ENCODE assay signal across 28 cellular contexts in the genomic region with DNA sequence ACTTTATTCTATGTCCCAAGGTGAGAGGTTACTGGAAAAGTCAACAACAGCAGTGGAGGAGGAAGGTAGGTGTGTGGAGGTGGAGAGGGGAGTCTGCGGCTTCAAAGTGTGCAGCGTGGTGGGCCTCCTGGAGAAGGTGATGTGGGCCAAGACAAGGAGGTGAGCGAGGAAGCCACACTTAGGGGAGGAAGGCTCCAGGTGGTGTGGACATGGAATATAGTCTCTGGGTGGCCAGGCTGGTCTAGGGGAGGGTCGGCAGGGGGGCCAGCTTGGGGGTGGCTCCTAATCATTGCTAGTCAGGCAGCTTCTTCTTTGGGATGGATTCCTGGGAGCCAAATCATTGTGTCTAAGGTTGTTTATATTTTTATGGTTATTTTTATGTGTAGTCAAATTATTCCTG.
"Had no signal": no experiment of that assay in that cellular context is flagged by ENCODE, and none has a peak within 500 bp of the region (broad histone marks: within the 10 kb centered on the region; RNA-seq: fewer than 3 reads in every experiment).

No MANE protein-coding gene starts in this region.

- H3K9me3 Mint-ChIP-seq: stimulated activated effector memory CD8-positive, alpha-beta T cell treated with anti-CD3 and anti-CD28 coated beads, Interleukin-12 subunit alpha, Interleukin-12 subunit beta, amount 100 ng/mL, for 72 hours; stimulated activated memory B cell treated with anti-CD40 and anti-IgM and Interleukin-4, amounts not matched to agents 10 μg/mL and 1 μg/mL and 100 μg/mL, for 72 hours; stimulated activated naive CD8-positive, alpha-beta T cell treated with anti-CD3 and anti-CD28 coated beads, Interleukin-15, amount 100 ng/mL, for 72 hours; type B pancreatic cell had no signal

- H3K9me3 ChIP-seq: testis, thoracic aorta, thyroid gland, tibial artery, upper lobe of left lung, upper lobe of right lung, uterus, vagina had no signal

- DNase-seq: stimulated activated CD4-positive, alpha-beta T cell treated with anti-CD3 and anti-CD28 coated beads, Interleukin-2, amount 100 ng/mL, for 48 hours; stimulated activated CD4-positive, alpha-beta T cell treated with anti-CD3 and anti-CD28 coated beads, Interleukin-4, amount 100 ng/mL, for 1 hour; stimulated activated CD4-positive, alpha-beta T cell treated with anti-CD3 and anti-CD28 coated beads, Interleukin-4, amount 100 ng/mL, for 24 hours; stimulated activated CD4-positive, alpha-beta T cell treated with anti-CD3 and anti-CD28 coated beads, Interleukin-4, amount 100 ng/mL, for 4 hours; stimulated activated CD8-positive, alpha-beta memory T cell treated with anti-CD3 and anti-CD28 coated beads, Interleukin-4, amount 100 ng/mL, for 48 hours; stimulated activated naive B cell treated with anti-CD40 and anti-IgM and Interleukin-4, amounts not matched to agents 10 μg/mL and 1 μg/mL and 100 μg/mL, for 72 hours; stimulated activated naive CD4-positive, alpha-beta T cell; stimulated activated naive CD4-positive, alpha-beta T cell treated with Interleukin-2 at 50 U/mL for 16 hours; stimulated activated naive CD8-positive, alpha-beta T cell treated with anti-CD3 and anti-CD28 coated beads, Interleukin-15, amount 100 ng/mL, for 72 hours; stimulated activated naive CD8-positive, alpha-beta T cell treated with anti-CD3 and anti-CD28 coated beads, Interleukin-15, Interleukin-2, amounts not matched to agents 100 U/mL and 50 U/mL, for 24 hours; stomach; substantia nigra; testis; thyroid gland; tibial artery; transverse colon; trophoblast cell; upper lobe of left lung; upper lobe of right lung; uterus had no signal

- H3K27ac Mint-ChIP-seq: stimulated activated effector memory CD8-positive, alpha-beta T cell treated with anti-CD3 and anti-CD28 coated beads, Interleukin-12 subunit alpha, Interleukin-12 subunit beta, amount 100 ng/mL, for 72 hours; stimulated activated memory B cell treated with anti-CD40 and anti-IgM and Interleukin-4, amounts not matched to agents 10 μg/mL and 1 μg/mL and 100 μg/mL, for 72 hours; stimulated activated naive B cell treated with anti-CD40 and anti-IgM and Interleukin-4, amounts not matched to agents 10 μg/mL and 1 μg/mL and 100 μg/mL, for 72 hours; stimulated activated naive CD8-positive, alpha-beta T cell treated with anti-CD3 and anti-CD28 coated beads, Interleukin-15, amount 100 ng/mL, for 72 hours; stimulated activated naive CD8-positive, alpha-beta T cell treated with anti-CD3 and anti-CD28 coated beads, Interleukin-15, Interleukin-2, amounts not matched to agents 100 ng/mL and 50 ng/mL, for 24 hours; type B pancreatic cell had no signal

- H3K36me3 ChIP-seq: stomach, suprapubic skin, thoracic aorta, thyroid gland, tibial artery, tibial nerve, transverse colon, upper lobe of left lung, upper lobe of right lung, uterus, vagina had no signal

- ATAC-seq: stimulated activated effector memory CD8-positive, alpha-beta T cell treated with anti-CD3 and anti-CD28 coated beads, Interleukin-12 subunit alpha, Interleukin-12 subunit beta, amount 100 ng/mL, for 72 hours; stimulated activated memory B cell treated with anti-CD40 and anti-IgM and Interleukin-4, amounts not matched to agents 10 μg/mL and 1 μg/mL and 100 μg/mL, for 72 hours; stimulated activated naive B cell treated with anti-CD40 and anti-IgM and Interleukin-4, amounts not matched to agents 10 μg/mL and 1 μg/mL and 100 μg/mL, for 72 hours; stimulated activated naive CD8-positive, alpha-beta T cell treated with anti-CD3 and anti-CD28 coated beads, Interleukin-15, amount 100 ng/mL, for 72 hours; stimulated activated naive CD8-positive, alpha-beta T cell treated with anti-CD3 and anti-CD28 coated beads, Interleukin-15, Interleukin-2, amounts not matched to agents 100 U/mL and 50 U/mL, for 24 hours; upper lobe of right lung had no signal

- H3K4me3 ChIP-seq: stomach, suprapubic skin, testis, thoracic aorta, thyroid gland, tibial artery, tibial nerve, transverse colon, upper lobe of left lung, upper lobe of right lung, uterus, vagina had no signal

- H3K27me3 ChIP-seq: testis, thyroid gland, tibial nerve, transverse colon, upper lobe of left lung, uterus, vagina had no signal

- H3K27ac ChIP-seq: stomach, suprapubic skin, testis, thoracic aorta, thyroid gland, tibial artery, tibial nerve, transverse colon, upper lobe of left lung, upper lobe of right lung, uterus, vagina had no signal

- H3K27me3 Mint-ChIP-seq: stimulated activated memory B cell treated with anti-CD40 and anti-IgM and Interleukin-4, amounts not matched to agents 10 μg/mL and 1 μg/mL and 100 μg/mL, for 72 hours had no signal

- H3K36me3 Mint-ChIP-seq: stimulated activated effector memory CD8-positive, alpha-beta T cell treated with anti-CD3 and anti-CD28 coated beads, Interleukin-12 subunit alpha, Interleukin-12 subunit beta, amount 100 ng/mL, for 72 hours; stimulated activated memory B cell treated with anti-CD40 and anti-IgM and Interleukin-4, amounts not matched to agents 10 μg/mL and 1 μg/mL and 100 μg/mL, for 72 hours; stimulated activated naive B cell treated with anti-CD40 and anti-IgM and Interleukin-4, amounts not matched to agents 10 μg/mL and 1 μg/mL and 100 μg/mL, for 72 hours; type B pancreatic cell had no signal

- H3K4me1 ChIP-seq: stomach, suprapubic skin, testis, thyroid gland, tibial artery, transverse colon, upper lobe of left lung, upper lobe of right lung, uterus, vagina had no signal

- H3K4me1 Mint-ChIP-seq: stimulated activated effector memory CD8-positive, alpha-beta T cell treated with anti-CD3 and anti-CD28 coated beads, Interleukin-12 subunit alpha, Interleukin-12 subunit beta, amount 100 ng/mL, for 72 hours; stimulated activated memory B cell treated with anti-CD40 and anti-IgM and Interleukin-4, amounts not matched to agents 10 μg/mL and 1 μg/mL and 100 μg/mL, for 72 hours; stimulated activated naive B cell treated with anti-CD40 and anti-IgM and Interleukin-4, amounts not matched to agents 10 μg/mL and 1 μg/mL and 100 μg/mL, for 72 hours; stimulated activated naive CD8-positive, alpha-beta T cell treated with anti-CD3 and anti-CD28 coated beads, Interleukin-15, amount 100 ng/mL, for 72 hours had no signal

- H3K4me3 Mint-ChIP-seq: stimulated activated effector memory CD8-positive, alpha-beta T cell treated with anti-CD3 and anti-CD28 coated beads, Interleukin-12 subunit alpha, Interleukin-12 subunit beta, amount 100 ng/mL, for 72 hours; stimulated activated memory B cell treated with anti-CD40 and anti-IgM and Interleukin-4, amounts not matched to agents 10 μg/mL and 1 μg/mL and 100 μg/mL, for 72 hours; stimulated activated naive B cell treated with anti-CD40 and anti-IgM and Interleukin-4, amounts not matched to agents 10 μg/mL and 1 μg/mL and 100 μg/mL, for 72 hours; stimulated activated naive CD8-positive, alpha-beta T cell treated with anti-CD3 and anti-CD28 coated beads, Interleukin-15, amount 100 ng/mL, for 72 hours; stimulated activated naive CD8-positive, alpha-beta T cell treated with anti-CD3 and anti-CD28 coated beads, Interleukin-15, Interleukin-2, amounts not matched to agents 100 ng/mL and 50 ng/mL, for 24 hours; type B pancreatic cell had no signal
